ENCODE assay signal across 2 cellular contexts in the genomic region with DNA sequence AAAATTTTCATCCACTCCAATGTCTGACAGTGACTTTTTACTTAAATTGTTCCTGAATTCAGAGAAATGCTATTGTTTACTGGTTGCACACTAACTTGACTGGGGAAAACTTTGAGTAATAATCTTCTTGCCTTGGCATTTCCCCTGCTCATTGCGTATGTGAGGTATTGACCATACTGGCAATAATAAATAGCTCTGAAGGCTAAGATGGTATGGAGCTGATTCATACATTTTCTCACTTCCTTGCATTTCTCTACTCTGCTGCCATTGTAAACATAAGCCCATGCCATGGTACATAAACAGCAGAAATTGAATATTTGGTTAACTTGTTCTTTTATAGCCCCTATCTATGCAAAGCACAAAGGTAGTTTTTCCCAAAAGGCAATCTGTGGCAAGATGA.
TF ChIP-seq lines count a peak whose summit lies in the region.

No MANE protein-coding gene starts in this region.

TF ChIP-seq in IMR-90, 13 proteins besides CTCF, POLR2A, EP300 and RAD21:
- TF ChIP-seq MXI1 (IDR thresholded peaks at IDR 0.05; ENCODE audit: borderline replicate concordance, low read depth, low read length) (no peak), CHD1 (IDR thresholded peaks at IDR 0.05; ENCODE audit: low read depth, low read length) (no peak), RCOR1 (IDR thresholded peaks at IDR 0.05; ENCODE audit: insufficient replicate concordance, low read length) (no peak), RFX5 (IDR thresholded peaks at IDR 0.05; ENCODE audit: low read depth, low read length) (no peak), FOS (IDR thresholded peaks at IDR 0.05; ENCODE audit: low read depth, low read length) (no peak), NFE2L2 (IDR thresholded peaks at IDR 0.05; ENCODE audit: low read depth, low read length) (no peak), BHLHE40 (IDR thresholded peaks at IDR 0.05; ENCODE audit: low read depth, low read length) (no peak), CEBPB (IDR thresholded peaks at IDR 0.05; ENCODE audit: low read depth, low read length) (no peak), MAZ (IDR thresholded peaks at IDR 0.05; ENCODE audit: borderline replicate concordance, low read depth, low read length) (no peak), MAFK (IDR thresholded peaks at IDR 0.05; ENCODE audit: low read depth, low read length) (no peak), SMC3 (IDR thresholded peaks at IDR 0.05; ENCODE audit: low read depth, low read length) (no peak)
- TF ChIP-seq, protein P1, sequence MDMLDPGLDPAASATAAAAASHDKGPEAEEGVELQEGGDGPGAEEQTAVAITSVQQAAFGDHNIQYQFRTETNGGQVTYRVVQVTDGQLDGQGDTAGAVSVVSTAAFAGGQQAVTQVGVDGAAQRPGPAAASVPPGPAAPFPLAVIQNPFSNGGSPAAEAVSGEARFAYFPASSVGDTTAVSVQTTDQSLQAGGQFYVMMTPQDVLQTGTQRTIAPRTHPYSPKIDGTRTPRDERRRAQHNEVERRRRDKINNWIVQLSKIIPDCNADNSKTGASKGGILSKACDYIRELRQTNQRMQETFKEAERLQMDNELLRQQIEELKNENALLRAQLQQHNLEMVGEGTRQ (IDR thresholded peaks at IDR 0.05; ENCODE audit: low read depth, low read length), result no peak
- TF ChIP-seq, protein P2, sequence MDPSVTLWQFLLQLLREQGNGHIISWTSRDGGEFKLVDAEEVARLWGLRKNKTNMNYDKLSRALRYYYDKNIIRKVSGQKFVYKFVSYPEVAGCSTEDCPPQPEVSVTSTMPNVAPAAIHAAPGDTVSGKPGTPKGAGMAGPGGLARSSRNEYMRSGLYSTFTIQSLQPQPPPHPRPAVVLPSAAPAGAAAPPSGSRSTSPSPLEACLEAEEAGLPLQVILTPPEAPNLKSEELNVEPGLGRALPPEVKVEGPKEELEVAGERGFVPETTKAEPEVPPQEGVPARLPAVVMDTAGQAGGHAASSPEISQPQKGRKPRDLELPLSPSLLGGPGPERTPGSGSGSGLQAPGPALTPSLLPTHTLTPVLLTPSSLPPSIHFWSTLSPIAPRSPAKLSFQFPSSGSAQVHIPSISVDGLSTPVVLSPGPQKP (IDR thresholded peaks at IDR 0.05; ENCODE audit: borderline replicate concordance, low read depth, low read length), result no peak

TF ChIP-seq in endothelial cell of umbilical vein, 7 proteins besides CTCF, POLR2A, EP300 and RAD21:
- no peak for TF ChIP-seq EZH2 (IDR thresholded peaks at IDR 0.05; ENCODE audit: borderline replicate concordance, low read depth, low read length, severe bottlenecking)
- no peak for TF ChIP-seq POLR2AphosphoS5 (IDR thresholded peaks at IDR 0.05; ENCODE audit: insufficient read depth, low read depth, low read length)
- no peak for TF ChIP-seq MYC (IDR thresholded peaks at IDR 0.05; ENCODE audit: low read depth, low read length)
- peak; percentile 16 for TF ChIP-seq FOS (IDR thresholded peaks at IDR 0.05; ENCODE audit: borderline replicate concordance, insufficient read depth, low read length)
- TF ChIP-seq, protein P3, sequence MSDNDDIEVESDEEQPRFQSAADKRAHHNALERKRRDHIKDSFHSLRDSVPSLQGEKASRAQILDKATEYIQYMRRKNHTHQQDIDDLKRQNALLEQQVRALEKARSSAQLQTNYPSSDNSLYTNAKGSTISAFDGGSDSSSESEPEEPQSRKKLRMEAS (IDR thresholded peaks at IDR 0.05; ENCODE audit: insufficient read depth, insufficient read length), result no peak
- TF ChIP-seq JUN (IDR thresholded peaks at IDR 0.05; ENCODE audit: borderline replicate concordance, insufficient read depth, insufficient read length, low read depth), result no peak
